In genomic region chr2:170928036-170928823, GRCh38 we compare ENCODE assay signal across 8 cellular contexts. TPM values are rescaled to one million over a fixed set of nuclear protein-coding genes. Genes with fewer than 3 reads are reported as not detected.
DNase-seq lines count a peak whose midpoint lies in the region; ATAC-seq and TF ChIP-seq lines count a peak whose summit lies in the region.

No MANE protein-coding gene starts in this region.

- peaks cover 4% of the 10 kb centered on the region for H3K9me3 Mint-ChIP-seq in activated CD8-positive, alpha-beta T cell treated with anti-CD3 and anti-CD28 coated beads for 36 hours

- peaks cover 0 to 40% (median 10%) of the 10 kb centered on the region in 3 donors for H3K4me1 ChIP-seq in gastroesophageal sphincter

- 49 to 57% methylated on average over 15 to 17 of the region's 17 CpGs for WGBS in gastroesophageal sphincter (ENCODE audit: low coverage in 1 of 2), 2 donors

- DNase-seq in NCI-H2171 treated with DMSO at 0.1 percent for 48 hours (lab: John Stamatoyannopoulos, UW) (peak; percentile 35), NCI-H2171 (lab: John Stamatoyannopoulos, UW) (no peak), LNCaP clone FGC (ENCODE audit: low read depth) (no peak), renal cortical epithelial cell (ENCODE audit: low read depth) (peak; percentile 54)
- peak; percentile 12 for DNase-seq in activated CD8-positive, alpha-beta T cell treated with anti-CD3 and anti-CD28 coated beads for 36 hours
- no peak for DNase-seq in central memory CD4-positive, alpha-beta T cell

- intact Hi-C loops in activated CD8-positive, alpha-beta T cell treated with anti-CD3 and anti-CD28 coated beads for 36 hours (cut with micrococcal nuclease), result no loop called here

- peak overlapping the region; percentile 99 for H3K4me3 Mint-ChIP-seq in activated CD8-positive, alpha-beta T cell treated with anti-CD3 and anti-CD28 coated beads for 36 hours

- TF ChIP-seq EP300 in gastroesophageal sphincter (IDR thresholded peaks at IDR 0.05), result no peak

- H3K27ac Mint-ChIP-seq in activated CD8-positive, alpha-beta T cell treated with anti-CD3 and anti-CD28 coated beads for 36 hours, result peak overlapping the region; percentile 91

- no peak for ATAC-seq in activated CD8-positive, alpha-beta T cell treated with anti-CD3 and anti-CD28 coated beads for 36 hours
- ATAC-seq in gastroesophageal sphincter (no peak), HG03159 (IDR thresholded peaks at IDR 0.05; ENCODE audit: unreplicated experiment) (no peak)

- CTCF ChIA-PET in activated CD8-positive, alpha-beta T cell treated with anti-CD3 and anti-CD28 coated beads for 36 hours (lab: Charles Lee), result interaction anchor here (0.7 to 4.0 kb wide), 30 partner anchors 8 to 506 kb away, joined by 3 to 33 read pairs (median 4); partner anchors contain the start of genes DCAF17 and METTL8

- TF ChIP-seq CTCF in LNCaP clone FGC (IDR thresholded peaks at IDR 0.05; ENCODE audit: control insufficient read depth, extremely low read depth, insufficient read depth) (no peak), gastroesophageal sphincter (IDR thresholded peaks at IDR 0.05) (no peak)
- no peak for TF ChIP-seq CTCF in activated CD8-positive, alpha-beta T cell treated with anti-CD3 and anti-CD28 coated beads for 36 hours (IDR thresholded peaks at IDR 0.05)

- H3K27me3 ChIP-seq in gastroesophageal sphincter, result no peaks in the 10 kb centered on the region

- POLR2A ChIA-PET in activated CD8-positive, alpha-beta T cell treated with anti-CD3 and anti-CD28 coated beads for 36 hours (lab: Charles Lee), result interaction anchor here (1.1 to 2.1 kb wide), 4 partner anchors 44 to 505 kb away, joined by 3 to 11 read pairs (median 6); partner anchors contain the start of genes DCAF17 and METTL8

- TF ChIP-seq POLR2A in gastroesophageal sphincter (IDR thresholded peaks at IDR 0.05), result no peak

- no peaks in the 10 kb centered on the region for H3K36me3 ChIP-seq in gastroesophageal sphincter

- H3K27me3 Mint-ChIP-seq in activated CD8-positive, alpha-beta T cell treated with anti-CD3 and anti-CD28 coated beads for 36 hours, result no peaks in the 10 kb centered on the region

- peak overlapping the region; percentile 44 to 96 (median 88) for H3K27ac ChIP-seq in gastroesophageal sphincter

- H3K4me3 ChIP-seq in LNCaP clone FGC (ENCODE audit: low read depth, low read length) (peak overlapping the region; percentile 94), gastroesophageal sphincter (peak overlapping the region; percentile 15 to 86)

- peaks cover 40% of the 10 kb centered on the region for H3K4me1 Mint-ChIP-seq in activated CD8-positive, alpha-beta T cell treated with anti-CD3 and anti-CD28 coated beads for 36 hours (ENCODE audit: low read depth)

- H3K9me3 ChIP-seq in gastroesophageal sphincter, result no peaks in the 10 kb centered on the region

- H3K36me3 Mint-ChIP-seq in activated CD8-positive, alpha-beta T cell treated with anti-CD3 and anti-CD28 coated beads for 36 hours (ENCODE audit: low read depth), result peaks cover 20% of the 10 kb centered on the region

RNA-seq across cellular contexts. Expression of gene GORASP2, which starts 0.8 kb away (rescaled TPM):
- 10 to 100 TPM; 68.4 to 70.6 TPM for total RNA-seq in activated CD8-positive, alpha-beta T cell treated with anti-CD3 and anti-CD28 coated beads for 36 hours
- total RNA-seq in gastroesophageal sphincter, result 10 to 100 TPM; 36.1 to 48.2 (median 42.0) TPM
- total RNA-seq in renal cortical epithelial cell, result 30.9 and 39.1 TPM in 2 replicates

Comparison
In these comparisons a context has a peak if more than half of its experiments do, and no peak if none do; other contexts are left out.
1. DNase-seq: peak in NCI-H2171 treated with DMSO at 0.1 percent for 48 hours (single experiment), activated CD8-positive, alpha-beta T cell treated with anti-CD3 and anti-CD28 coated beads for 36 hours (single experiment) and renal cortical epithelial cell (single experiment); none in NCI-H2171 (single experiment), LNCaP clone FGC (single experiment) and central memory CD4-positive, alpha-beta T cell (single experiment).